In the genomic region with DNA sequence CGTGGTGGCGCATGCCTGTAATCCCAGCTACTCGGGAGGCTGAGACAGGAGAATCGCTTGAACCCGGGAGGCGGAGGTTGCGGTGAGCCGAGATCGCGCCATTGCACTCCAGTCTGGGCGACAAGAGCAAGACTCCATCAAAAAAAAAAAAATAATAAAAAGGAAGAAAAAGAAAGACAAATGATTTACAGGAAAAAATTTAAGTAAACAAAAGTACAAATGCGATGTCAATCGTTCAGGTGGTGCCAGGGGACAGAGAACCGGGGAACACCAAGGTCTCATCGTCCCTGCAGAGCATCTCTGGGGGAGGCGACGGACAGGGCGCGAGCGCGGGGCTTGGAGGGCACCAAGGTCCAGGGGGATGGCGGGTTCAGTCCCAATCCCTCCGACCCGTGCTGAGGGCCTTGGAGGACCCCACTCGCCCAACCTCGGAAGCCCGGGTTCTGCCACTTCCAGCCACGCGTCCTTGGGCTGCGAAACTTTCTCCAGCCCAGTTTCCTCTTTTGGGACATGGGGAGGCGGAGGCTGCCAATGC, we compare ENCODE assay signal across 8 cellular contexts. TPM values are rescaled to one million over a fixed set of nuclear protein-coding genes. Genes with fewer than 3 reads are reported as not detected.
DNase-seq lines count a peak whose midpoint lies in the region; ATAC-seq and TF ChIP-seq lines count a peak whose summit lies in the region.

No MANE protein-coding gene starts in this region.

- no peaks in the 10 kb centered on the region for H3K27me3 ChIP-seq in BE2C

- peaks cover 43% of the 10 kb centered on the region for H3K36me3 ChIP-seq in BE2C

- intact Hi-C loops in sciatic nerve (cut with DNase I): no loop called here

- peaks cover 10% of the 10 kb centered on the region for H3K36me3 Mint-ChIP-seq in T-helper 17 cell (ENCODE audit: low read depth)
- no peaks in the 10 kb centered on the region for H3K36me3 Mint-ChIP-seq in glutamatergic neuron (ENCODE audit: unreplicated experiment)

- H3K4me3 Mint-ChIP-seq in T-helper 17 cell: peak overlapping the region; percentile 98
- peak overlapping the region; percentile 93 for H3K4me3 Mint-ChIP-seq in glutamatergic neuron (ENCODE audit: unreplicated experiment)

- TF ChIP-seq CTCF in BE2C (IDR thresholded peaks at IDR 0.05; ENCODE audit: low read depth, low read length) (no peak), glutamatergic neuron (IDR thresholded peaks at IDR 0.05; ENCODE audit: partially characterized antibody, unreplicated experiment) (no peak)

- peaks cover 6% of the 10 kb centered on the region; the same call in 1 of the 2 replicates for H3K4me1 ChIP-seq in BE2C

- ATAC-seq in GM21786 (IDR thresholded peaks at IDR 0.05; ENCODE audit: unreplicated experiment): peak; percentile 4
- peak; percentile 1 for ATAC-seq in T-helper 17 cell
- peak; percentile 8 for ATAC-seq in sciatic nerve
- ATAC-seq in GM21447 (IDR thresholded peaks at IDR 0.05; ENCODE audit: unreplicated experiment): no peak
- ATAC-seq in GM19467 (IDR thresholded peaks at IDR 0.05; ENCODE audit: unreplicated experiment): no peak

- peaks cover 15% of the 10 kb centered on the region for H3K9me3 Mint-ChIP-seq in glutamatergic neuron (ENCODE audit: unreplicated experiment)

- H3K4me1 Mint-ChIP-seq in T-helper 17 cell (peaks cover 23% of the 10 kb centered on the region), glutamatergic neuron (ENCODE audit: low read depth, unreplicated experiment) (peaks cover 14% of the 10 kb centered on the region)

- H3K27me3 Mint-ChIP-seq in T-helper 17 cell (no peaks in the 10 kb centered on the region), glutamatergic neuron (ENCODE audit: unreplicated experiment) (peaks cover 4% of the 10 kb centered on the region)

- H3K9me3 ChIP-seq in BE2C (no peaks in the 10 kb centered on the region), T-helper 17 cell (ENCODE audit: control insufficient read depth, low read length, poor library complexity, severe bottlenecking) (no peaks in the 10 kb centered on the region)

- peak overlapping the region; percentile 99 for H3K4me3 ChIP-seq in BE2C (ENCODE audit: low read depth, low read length)

- H3K27ac Mint-ChIP-seq in T-helper 17 cell (peak overlapping the region; percentile 98), glutamatergic neuron (ENCODE audit: unreplicated experiment) (peak overlapping the region; percentile 28)

- DNase-seq in BE2C: no peak
- peak in 1 of 3 donors; percentile 20 for DNase-seq in T-helper 17 cell
- DNase-seq in glutamatergic neuron: peak; percentile 31
- DNase-seq in sciatic nerve (ENCODE audit: low spot score): no peak
- DNase-seq in NCI-H1105 treated with DMSO at 0.1 percent for 48 hours (lab: John Stamatoyannopoulos, UW): no peak

RNA-seq across cellular contexts. Expression of a gene that starts 0.6 kb away (rescaled TPM):
- polyA plus RNA-seq in BE2C (2012; ENCODE audit: insufficient read depth, insufficient read length, low read depth): 282 TPM
- total RNA-seq in T-helper 17 cell (10 to 100 TPM; 89.5 to 90.5 TPM), glutamatergic neuron (ENCODE audit: unreplicated experiment) (281 TPM), sciatic nerve (88.0 TPM)

RNA-seq across cellular contexts. Expression of a gene that starts 16.6 kb away (rescaled TPM):
- not detected for polyA plus RNA-seq in BE2C (2012; ENCODE audit: insufficient read depth, insufficient read length, low read depth)
- not detected for total RNA-seq in T-helper 17 cell
- total RNA-seq in glutamatergic neuron (ENCODE audit: unreplicated experiment): not detected
- not detected for total RNA-seq in sciatic nerve

RNA-seq across cellular contexts. Expression of a gene that starts 28.9 kb away (rescaled TPM):
- 74.2 TPM for polyA plus RNA-seq in BE2C (2012; ENCODE audit: insufficient read depth, insufficient read length, low read depth)
- 100 to 1,000 TPM in 1 of 2 donors, 10 to 100 TPM in 1; 86.9 to 107 TPM for total RNA-seq in T-helper 17 cell
- 89.7 TPM for total RNA-seq in glutamatergic neuron (ENCODE audit: unreplicated experiment)
- total RNA-seq in sciatic nerve: 133 TPM

RNA-seq across cellular contexts. Expression of a gene that starts 50.1 kb away (rescaled TPM):
- 661 TPM for polyA plus RNA-seq in BE2C (2012; ENCODE audit: insufficient read depth, insufficient read length, low read depth)
- total RNA-seq in T-helper 17 cell (10 to 100 TPM; 62.2 to 62.4 TPM), glutamatergic neuron (ENCODE audit: unreplicated experiment) (128 TPM), sciatic nerve (65.0 TPM)

Comparison
In these comparisons a context has a peak if more than half of its experiments do, and no peak if none do; other contexts are left out.
1. ATAC-seq: peak in GM21786 (single experiment), T-helper 17 cell (single experiment) and sciatic nerve (single experiment); none in GM21447 (single experiment) and GM19467 (single experiment).